In genomic region chrX:12702509-12703091, GRCh38 we compare ENCODE assay signal across 9 cellular contexts.
DNase-seq lines count a peak whose midpoint lies in the region; ATAC-seq, FAIRE-seq and TF ChIP-seq lines count a peak whose summit lies in the region.
"Had no signal": no experiment of that assay in that cellular context is flagged by ENCODE, and none has a peak within 500 bp of the region (broad histone marks: within the 10 kb centered on the region; RNA-seq: fewer than 3 reads in every experiment).

No MANE protein-coding gene starts in this region.

- H3K23me2 ChIP-seq in H9 (ENCODE audit: insufficient read length, low read depth, low read length, poor library complexity, severe bottlenecking): no peaks in the 10 kb centered on the region

- no peak for FAIRE-seq in GM12892 (lab: Jason Lieb, UNC)

- H2BK12ac ChIP-seq in H9 (ENCODE audit: insufficient read length, low read depth, low read length): no peak overlapping the region

- no peak for ATAC-seq in WTC11

- H4K91ac ChIP-seq in H9 (ENCODE audit: insufficient read length, low read depth, low read length): no peak overlapping the region

- WGBS in H9 (ENCODE audit: extremely low coverage, insufficient read length, low lambda C conversion rate): no CpG with 5 or more reads among the region's 3 CpGs
- WGBS in liver: 90% methylated on average over 3 of the region's 3 CpGs

- no peak for TF ChIP-seq POLR2A in GM12892 (IDR thresholded peaks at IDR 0.05; ENCODE audit: low read depth, low read length)

- POLR2A ChIA-PET in WTC11 (lab: Charles Lee): no interaction called here

- no peak overlapping the region for H3K4me3 ChIP-seq in liver (ENCODE audit: low read depth in 1 of 3, low read length in 3 of 3)
- H3K4me3 ChIP-seq: MG63 had no signal

- H3K27me3 Mint-ChIP-seq in H9 (ENCODE audit: low read depth) (peaks cover 1% of the 10 kb centered on the region), WTC11 (ENCODE audit: low read depth) (no peaks in the 10 kb centered on the region)

- H3K9me3 ChIP-seq in H9 (ENCODE audit: control insufficient read depth, low read depth, low read length) (no peaks in the 10 kb centered on the region), liver (ENCODE audit: control insufficient read depth in 4 of 4, low read length in 3 of 4) (no peaks in the 10 kb centered on the region)
- H3K9me3 ChIP-seq: MG63 had no signal

- H3K14ac ChIP-seq in H9 (ENCODE audit: insufficient read depth, low read length): no peak overlapping the region

- H2AK5ac ChIP-seq in H9 (ENCODE audit: insufficient read length, low read length): no peak overlapping the region

- H2BK20ac ChIP-seq in H9 (ENCODE audit: low read depth, low read length, poor library complexity, severe bottlenecking): no peak overlapping the region

- no peaks in the 10 kb centered on the region; the same call in 1 of the 2 replicates for H3K4me1 ChIP-seq in H9 (ENCODE audit: insufficient read depth, low read length)
- H3K4me1 ChIP-seq in liver (ENCODE audit: control insufficient read depth in 4 of 4, insufficient read depth in 4 of 4, low read length in 3 of 4): no peaks in the 10 kb centered on the region

- no peak overlapping the region for H3K18ac ChIP-seq in H9 (ENCODE audit: insufficient read length, low read depth, low read length)

- H3K4ac ChIP-seq in H9 (ENCODE audit: low read depth, low read length): no peak overlapping the region

- H3K23ac ChIP-seq in H9 (ENCODE audit: insufficient read length, low read depth, low read length): no peak overlapping the region

- no peaks in the 10 kb centered on the region for H3K36me3 ChIP-seq in liver (ENCODE audit: control insufficient read depth in 4 of 4, insufficient read depth in 3 of 4, low read depth in 1 of 4, low read length in 3 of 4)
- H3K36me3 ChIP-seq: MG63 had no signal

- no peak overlapping the region for H2BK15ac ChIP-seq in H9 (ENCODE audit: low read depth, low read length)

- H3K79me2 ChIP-seq in H9 (ENCODE audit: insufficient read depth, low read length): no peaks in the 10 kb centered on the region; the same call in 1 of the 2 replicates

- H3T11ph ChIP-seq in H9 (ENCODE audit: low read length): no peak overlapping the region

- CTCF ChIA-PET in WTC11 (lab: Charles Lee): interaction anchor here (3.6 kb wide), 1 partner anchor 68 kb away, joined by 23 read pairs; no protein-coding TSS in a partner anchor

- no peaks in the 10 kb centered on the region; a peak in 2 of 7 replicates for H3K36me3 Mint-ChIP-seq in H9 (ENCODE audit: insufficient read depth in 1 of 3, low read depth in 3 of 3)
- no peaks in the 10 kb centered on the region for H3K36me3 Mint-ChIP-seq in WTC11

- H3K4me1 Mint-ChIP-seq in H9 (peaks cover 0 to 7% of the 10 kb centered on the region in 2 experiments; a peak in 1 of 4 replicates), WTC11 (peaks cover 13% of the 10 kb centered on the region)

- TF ChIP-seq CTCF in H9 (conservative IDR thresholded peaks at IDR 0.05): peak; percentile 59
- no peak for TF ChIP-seq CTCF in WTC11 (IDR thresholded peaks at IDR 0.05)
- peak; percentile 25 for TF ChIP-seq CTCF in liver (IDR thresholded peaks at IDR 0.05; ENCODE audit: low read depth, low read length, missing input control)

- H3K4me2 ChIP-seq in H9 (ENCODE audit: insufficient read depth, insufficient read length, low read length): no peak overlapping the region

- H3K79me1 ChIP-seq in H9 (ENCODE audit: insufficient read depth, low read depth, low read length, poor library complexity, severe bottlenecking): no peaks in the 10 kb centered on the region

- peak in 2 of 3 experiments; percentile 49 to 76 for DNase-seq in NCI-H1417 (lab: John Stamatoyannopoulos, UW)
- no peak for DNase-seq in NCI-H1417 treated with DMSO at 0.1 percent for 48 hours (lab: John Stamatoyannopoulos, UW)
- no peak for DNase-seq in H9
- peak; percentile 30 for DNase-seq in WTC11 (ENCODE audit: low spot score)
- DNase-seq in 8988T: no peak
- no peak for DNase-seq in NCI-H2029 (lab: John Stamatoyannopoulos, UW)
- no peak for DNase-seq in GM12892 (ENCODE audit: insufficient read length)
- DNase-seq: MG63 had no signal

- H3K4me3 Mint-ChIP-seq in H9: no peak overlapping the region
- no peak overlapping the region for H3K4me3 Mint-ChIP-seq in WTC11

- peak in 1 of 2 donors; percentile 33 for TF ChIP-seq RAD21 in liver (IDR thresholded peaks at IDR 0.05)

- H3K27ac Mint-ChIP-seq in H9 (no peak overlapping the region), WTC11 (no peak overlapping the region)

- no peak overlapping the region for H4K5ac ChIP-seq in H9 (ENCODE audit: insufficient read length, low read depth, low read length)

- no peak overlapping the region for H2BK120ac ChIP-seq in H9 (ENCODE audit: low read depth, low read length, poor library complexity, severe bottlenecking)

- H3K27me3 ChIP-seq in H9 (ENCODE audit: insufficient read depth, low read length): no peaks in the 10 kb centered on the region
- H3K27me3 ChIP-seq in liver (ENCODE audit: control insufficient read depth in 4 of 4, insufficient read depth in 4 of 4, low read length in 3 of 4): no peaks in the 10 kb centered on the region
- H3K27me3 ChIP-seq: MG63 had no signal

- H3K9me3 Mint-ChIP-seq in H9 (peaks cover 69% of the 10 kb centered on the region in 2 experiments), WTC11 (no peaks in the 10 kb centered on the region)

- H3K9ac ChIP-seq in H9 (ENCODE audit: extremely low read depth, insufficient read length, low read length) (no peak overlapping the region), liver (ENCODE audit: low read depth in 1 of 2, low read length in 2 of 2) (no peak overlapping the region)

- no peak overlapping the region for H2AFZ ChIP-seq in H9 (ENCODE audit: low read length)

- no peak overlapping the region for H2BK5ac ChIP-seq in H9 (ENCODE audit: insufficient read length, low read length)

- H3K56ac ChIP-seq in H9 (ENCODE audit: insufficient read length, low read depth, low read length): no peak overlapping the region

- no peaks in the 10 kb centered on the region for H4K20me1 ChIP-seq in H9 (ENCODE audit: control insufficient read depth, insufficient read depth, insufficient read length)

- no peak overlapping the region for H3K27ac ChIP-seq in H9 (ENCODE audit: insufficient read length, low read depth, low read length)
- H3K27ac ChIP-seq in liver (ENCODE audit: low read depth in 1 of 2, low read length in 2 of 2): no peak overlapping the region

- no peak overlapping the region for H4K8ac ChIP-seq in H9 (replicated peaks; ENCODE audit: insufficient read length, low read depth, low read length)

TF ChIP-seq in WTC11, 78 proteins besides CTCF, POLR2A, EP300 and RAD21 (continues in another document):
- no peak for TF ChIP-seq ZNF138 (CRISPR knock-in tag; conservative IDR thresholded peaks at IDR 0.05)
- TF ChIP-seq, protein P1, sequence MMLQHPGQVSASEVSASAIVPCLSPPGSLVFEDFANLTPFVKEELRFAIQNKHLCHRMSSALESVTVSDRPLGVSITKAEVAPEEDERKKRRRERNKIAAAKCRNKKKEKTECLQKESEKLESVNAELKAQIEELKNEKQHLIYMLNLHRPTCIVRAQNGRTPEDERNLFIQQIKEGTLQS (CRISPR knock-in tag; conservative IDR thresholded peaks at IDR 0.05): no peak
- TF ChIP-seq ZSCAN18 (CRISPR knock-in tag; IDR thresholded peaks at IDR 0.05): no peak
- TF ChIP-seq GTF2I (CRISPR knock-in tag; conservative IDR thresholded peaks at IDR 0.05): no peak
- no peak for TF ChIP-seq ETV6 (CRISPR knock-in tag; IDR thresholded peaks at IDR 0.05)
- TF ChIP-seq FOXK1 (CRISPR knock-in tag; IDR thresholded peaks at IDR 0.05): no peak
- no peak for TF ChIP-seq SP1 (CRISPR knock-in tag; conservative IDR thresholded peaks at IDR 0.05)
- TF ChIP-seq CREM (CRISPR knock-in tag; IDR thresholded peaks at IDR 0.05): no peak
- no peak for TF ChIP-seq NR3C1 (CRISPR knock-in tag; conservative IDR thresholded peaks at IDR 0.05; ENCODE audit: low read depth)
- no peak for TF ChIP-seq HMGA2 (CRISPR knock-in tag; IDR thresholded peaks at IDR 0.05)

TF ChIP-seq in liver, 16 proteins besides CTCF, POLR2A, EP300 and RAD21 (continues in another document):
- TF ChIP-seq NR2F2 (IDR thresholded peaks at IDR 0.05) (no peak), YY1 (IDR thresholded peaks at IDR 0.05) (no peak), HNF4A (conservative IDR thresholded peaks at IDR 0.05) (no peak), SP1 (IDR thresholded peaks at IDR 0.05) (no peak), FOXA1 (IDR thresholded peaks at IDR 0.05) (no peak), RXRA (IDR thresholded peaks at IDR 0.05) (no peak), JUND (IDR thresholded peaks at IDR 0.05) (no peak), EGR1 (IDR thresholded peaks at IDR 0.05; ENCODE audit: low read depth in 2 of 2) (no peak), HNF4G (IDR thresholded peaks at IDR 0.05) (no peak), ZBTB33 (IDR thresholded peaks at IDR 0.05) (no peak)
- TF ChIP-seq, protein P1 (IDR thresholded peaks at IDR 0.05): no peak
- TF ChIP-seq, protein P2, sequence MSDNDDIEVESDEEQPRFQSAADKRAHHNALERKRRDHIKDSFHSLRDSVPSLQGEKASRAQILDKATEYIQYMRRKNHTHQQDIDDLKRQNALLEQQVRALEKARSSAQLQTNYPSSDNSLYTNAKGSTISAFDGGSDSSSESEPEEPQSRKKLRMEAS (IDR thresholded peaks at IDR 0.05): no peak

Comparison
In these comparisons a context has a peak if more than half of its experiments do, and no peak if none do; other contexts are left out.
1. DNase-seq: peak in NCI-H1417 (2 of 3) and WTC11 (single experiment); none in NCI-H1417 treated with DMSO at 0.1 percent for 48 hours (single experiment), H9 (single experiment), 8988T (single experiment), NCI-H2029 (single experiment) and GM12892 (single experiment).